In the genomic region with DNA sequence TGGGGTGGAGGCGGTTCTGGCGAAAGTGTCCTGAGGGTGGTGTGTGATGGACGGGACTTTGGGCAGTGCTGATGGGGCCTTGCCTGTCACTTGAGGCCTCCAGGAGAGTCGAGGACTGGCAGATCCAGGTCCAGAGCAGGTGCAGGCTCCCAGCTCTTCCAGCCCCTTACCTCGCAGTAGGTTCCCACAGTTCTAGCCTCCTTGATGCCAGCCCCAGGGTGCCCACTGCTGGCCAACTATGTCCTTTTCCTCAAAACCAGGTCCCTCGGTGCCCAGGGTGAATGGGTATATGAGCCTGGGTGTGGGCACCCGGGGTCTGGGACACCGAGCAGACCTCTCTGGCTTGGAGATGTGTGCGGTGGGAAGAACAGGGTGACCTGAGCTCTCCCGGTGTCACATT, we compare ENCODE assay signal across 1 cellular context.
TF ChIP-seq lines count a peak whose summit lies in the region.

No MANE protein-coding gene starts in this region.

TF ChIP-seq in HepG2, 621 proteins besides CTCF, POLR2A, EP300 and RAD21 (continued from another document):
- TF ChIP-seq, protein P1, sequence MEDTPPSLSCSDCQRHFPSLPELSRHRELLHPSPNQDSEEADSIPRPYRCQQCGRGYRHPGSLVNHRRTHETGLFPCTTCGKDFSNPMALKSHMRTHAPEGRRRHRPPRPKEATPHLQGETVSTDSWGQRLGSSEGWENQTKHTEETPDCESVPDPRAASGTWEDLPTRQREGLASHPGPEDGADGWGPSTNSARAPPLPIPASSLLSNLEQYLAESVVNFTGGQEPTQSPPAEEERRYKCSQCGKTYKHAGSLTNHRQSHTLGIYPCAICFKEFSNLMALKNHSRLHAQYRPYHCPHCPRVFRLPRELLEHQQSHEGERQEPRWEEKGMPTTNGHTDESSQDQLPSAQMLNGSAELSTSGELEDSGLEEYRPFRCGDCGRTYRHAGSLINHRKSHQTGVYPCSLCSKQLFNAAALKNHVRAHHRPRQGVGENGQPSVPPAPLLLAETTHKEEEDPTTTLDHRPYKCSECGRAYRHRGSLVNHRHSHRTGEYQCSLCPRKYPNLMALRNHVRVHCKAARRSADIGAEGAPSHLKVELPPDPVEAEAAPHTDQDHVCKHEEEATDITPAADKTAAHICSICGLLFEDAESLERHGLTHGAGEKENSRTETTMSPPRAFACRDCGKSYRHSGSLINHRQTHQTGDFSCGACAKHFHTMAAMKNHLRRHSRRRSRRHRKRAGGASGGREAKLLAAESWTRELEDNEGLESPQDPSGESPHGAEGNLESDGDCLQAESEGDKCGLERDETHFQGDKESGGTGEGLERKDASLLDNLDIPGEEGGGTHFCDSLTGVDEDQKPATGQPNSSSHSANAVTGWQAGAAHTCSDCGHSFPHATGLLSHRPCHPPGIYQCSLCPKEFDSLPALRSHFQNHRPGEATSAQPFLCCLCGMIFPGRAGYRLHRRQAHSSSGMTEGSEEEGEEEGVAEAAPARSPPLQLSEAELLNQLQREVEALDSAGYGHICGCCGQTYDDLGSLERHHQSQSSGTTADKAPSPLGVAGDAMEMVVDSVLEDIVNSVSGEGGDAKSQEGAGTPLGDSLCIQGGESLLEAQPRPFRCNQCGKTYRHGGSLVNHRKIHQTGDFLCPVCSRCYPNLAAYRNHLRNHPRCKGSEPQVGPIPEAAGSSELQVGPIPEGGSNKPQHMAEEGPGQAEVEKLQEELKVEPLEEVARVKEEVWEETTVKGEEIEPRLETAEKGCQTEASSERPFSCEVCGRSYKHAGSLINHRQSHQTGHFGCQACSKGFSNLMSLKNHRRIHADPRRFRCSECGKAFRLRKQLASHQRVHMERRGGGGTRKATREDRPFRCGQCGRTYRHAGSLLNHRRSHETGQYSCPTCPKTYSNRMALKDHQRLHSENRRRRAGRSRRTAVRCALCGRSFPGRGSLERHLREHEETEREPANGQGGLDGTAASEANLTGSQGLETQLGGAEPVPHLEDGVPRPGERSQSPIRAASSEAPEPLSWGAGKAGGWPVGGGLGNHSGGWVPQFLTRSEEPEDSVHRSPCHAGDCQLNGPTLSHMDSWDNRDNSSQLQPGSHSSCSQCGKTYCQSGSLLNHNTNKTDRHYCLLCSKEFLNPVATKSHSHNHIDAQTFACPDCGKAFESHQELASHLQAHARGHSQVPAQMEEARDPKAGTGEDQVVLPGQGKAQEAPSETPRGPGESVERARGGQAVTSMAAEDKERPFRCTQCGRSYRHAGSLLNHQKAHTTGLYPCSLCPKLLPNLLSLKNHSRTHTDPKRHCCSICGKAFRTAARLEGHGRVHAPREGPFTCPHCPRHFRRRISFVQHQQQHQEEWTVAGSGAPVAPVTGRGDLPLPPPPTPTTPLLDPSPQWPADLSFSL (CRISPR knock-in tag; IDR thresholded peaks at IDR 0.05): no peak
- TF ChIP-seq ZNF460 (CRISPR knock-in tag; IDR thresholded peaks at IDR 0.05; ENCODE audit: borderline replicate concordance): no peak
- no peak for TF ChIP-seq CEBPG (CRISPR knock-in tag; IDR thresholded peaks at IDR 0.05)
- 0 out of 2 replicates have a peak, but pooled peaks have one; percentile 5 for TF ChIP-seq STAG1 (CRISPR knock-in tag; IDR thresholded peaks at IDR 0.05)
- TF ChIP-seq, protein P2, sequence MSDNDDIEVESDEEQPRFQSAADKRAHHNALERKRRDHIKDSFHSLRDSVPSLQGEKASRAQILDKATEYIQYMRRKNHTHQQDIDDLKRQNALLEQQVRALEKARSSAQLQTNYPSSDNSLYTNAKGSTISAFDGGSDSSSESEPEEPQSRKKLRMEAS (IDR thresholded peaks at IDR 0.05): no peak
- no peak for TF ChIP-seq EZH2 (conservative IDR thresholded peaks at IDR 0.05; ENCODE audit: low read depth, low read length)
- TF ChIP-seq, protein P3, sequence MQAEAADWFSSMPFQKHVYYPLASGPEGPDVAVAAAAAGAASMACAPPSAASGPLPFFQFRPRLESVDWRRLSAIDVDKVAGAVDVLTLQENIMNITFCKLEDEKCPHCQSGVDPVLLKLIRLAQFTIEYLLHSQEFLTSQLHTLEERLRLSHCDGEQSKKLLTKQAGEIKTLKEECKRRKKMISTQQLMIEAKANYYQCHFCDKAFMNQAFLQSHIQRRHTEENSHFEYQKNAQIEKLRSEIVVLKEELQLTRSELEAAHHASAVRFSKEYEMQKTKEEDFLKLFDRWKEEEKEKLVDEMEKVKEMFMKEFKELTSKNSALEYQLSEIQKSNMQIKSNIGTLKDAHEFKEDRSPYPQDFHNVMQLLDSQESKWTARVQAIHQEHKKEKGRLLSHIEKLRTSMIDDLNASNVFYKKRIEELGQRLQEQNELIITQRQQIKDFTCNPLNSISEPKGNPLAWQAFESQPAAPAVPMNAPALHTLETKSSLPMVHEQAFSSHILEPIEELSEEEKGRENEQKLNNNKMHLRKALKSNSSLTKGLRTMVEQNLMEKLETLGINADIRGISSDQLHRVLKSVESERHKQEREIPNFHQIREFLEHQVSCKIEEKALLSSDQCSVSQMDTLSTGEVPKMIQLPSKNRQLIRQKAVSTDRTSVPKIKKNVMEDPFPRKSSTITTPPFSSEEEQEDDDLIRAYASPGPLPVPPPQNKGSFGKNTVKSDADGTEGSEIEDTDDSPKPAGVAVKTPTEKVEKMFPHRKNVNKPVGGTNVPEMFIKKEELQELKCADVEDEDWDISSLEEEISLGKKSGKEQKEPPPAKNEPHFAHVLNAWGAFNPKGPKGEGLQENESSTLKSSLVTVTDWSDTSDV (CRISPR knock-in tag; IDR thresholded peaks at IDR 0.05): no peak
- TF ChIP-seq HNRNPL (IDR thresholded peaks at IDR 0.05; ENCODE audit: low read depth, low read length): 0 out of 2 replicates have a peak, but pooled peaks have one; percentile 14
- no peak for TF ChIP-seq CENPT (CRISPR knock-in tag; IDR thresholded peaks at IDR 0.05; ENCODE audit: low read depth)
